In the genomic region with DNA sequence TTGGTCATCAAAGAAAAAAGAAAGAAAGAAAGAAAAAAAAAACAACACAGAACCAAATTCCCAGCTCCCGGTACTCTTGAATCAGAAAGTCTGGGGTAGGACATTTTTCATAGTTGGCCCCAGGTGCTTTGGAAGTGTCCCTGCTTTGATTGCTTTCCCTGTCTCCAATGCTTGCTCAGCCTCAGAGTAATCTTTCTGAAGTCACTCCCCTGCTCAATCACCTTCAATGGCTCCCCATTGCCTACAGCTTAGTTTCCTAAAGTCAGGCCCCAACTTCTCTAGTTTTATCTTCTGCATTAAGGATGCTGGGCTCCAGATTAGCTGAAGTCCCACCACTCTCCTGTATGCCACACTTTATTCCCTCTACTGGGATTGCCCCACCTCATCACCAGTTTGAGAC, we compare ENCODE assay signal across 10 cellular contexts. TPM values are rescaled to one million over a fixed set of nuclear protein-coding genes. Genes with fewer than 3 reads are reported as not detected.
"Had no signal": no experiment of that assay in that cellular context is flagged by ENCODE, and none has a peak within 500 bp of the region (broad histone marks: within the 10 kb centered on the region; RNA-seq: fewer than 3 reads in every experiment).

No MANE protein-coding gene starts in this region.

- H3K4me3 ChIP-seq: GM23248 had no signal

- H2AFZ ChIP-seq: GM23248 had no signal

- H3K9me3 Mint-ChIP-seq: H9, HFFc6 had no signal

- DNase-seq: GM23248, GOT3, H9, HCEC 1CT, HFFc6, IMR-90, KBM-7 had no signal

- H3K27ac ChIP-seq: GM23248 had no signal

- H3K4me3 Mint-ChIP-seq: H9, HFFc6 had no signal

- FAIRE-seq: H54, HTR-8/SVneo had no signal

- H3K9ac ChIP-seq: GM23248 had no signal

- H3K27ac Mint-ChIP-seq: HFFc6 had no signal

RNA-seq across cellular contexts. Expression of a gene that starts 17.1 kb away (rescaled TPM):
- total RNA-seq: GM23248, H9, HT-29, IMR-90 had no signal
- polyA plus RNA-seq: GM23248, IMR-90 had no signal
